In genomic region chr10:126225672-126226007, GRCh38 we compare ENCODE assay signal across 1 cellular context.
TF ChIP-seq lines count a peak whose summit lies in the region.

No MANE protein-coding gene starts in this region.

TF ChIP-seq in IMR-90, 13 proteins besides CTCF, POLR2A, EP300 and RAD21:
- no peak for TF ChIP-seq CHD1 (IDR thresholded peaks at IDR 0.05; ENCODE audit: low read depth, low read length)
- no peak for TF ChIP-seq BHLHE40 (IDR thresholded peaks at IDR 0.05; ENCODE audit: low read depth, low read length)
- no peak for TF ChIP-seq MAZ (IDR thresholded peaks at IDR 0.05; ENCODE audit: borderline replicate concordance, low read depth, low read length)
- no peak for TF ChIP-seq RFX5 (IDR thresholded peaks at IDR 0.05; ENCODE audit: low read depth, low read length)
- no peak for TF ChIP-seq USF2 (IDR thresholded peaks at IDR 0.05; ENCODE audit: low read depth, low read length)
- no peak for TF ChIP-seq FOS (IDR thresholded peaks at IDR 0.05; ENCODE audit: low read depth, low read length)
- no peak for TF ChIP-seq MAFK (IDR thresholded peaks at IDR 0.05; ENCODE audit: low read depth, low read length)
- no peak for TF ChIP-seq ELK1 (IDR thresholded peaks at IDR 0.05; ENCODE audit: borderline replicate concordance, low read depth, low read length)
- no peak for TF ChIP-seq RCOR1 (IDR thresholded peaks at IDR 0.05; ENCODE audit: insufficient replicate concordance, low read length)
- no peak for TF ChIP-seq NFE2L2 (IDR thresholded peaks at IDR 0.05; ENCODE audit: low read depth, low read length)
- TF ChIP-seq SMC3 (IDR thresholded peaks at IDR 0.05; ENCODE audit: low read depth, low read length), result no peak
- no peak for TF ChIP-seq CEBPB (IDR thresholded peaks at IDR 0.05; ENCODE audit: low read depth, low read length)
- no peak for TF ChIP-seq MXI1 (IDR thresholded peaks at IDR 0.05; ENCODE audit: borderline replicate concordance, low read depth, low read length)
